ENCODE assay signal across 22 cellular contexts in genomic region chr5:90881626-90882150, GRCh38.
"Had no signal": no experiment of that assay in that cellular context is flagged by ENCODE, and none has a peak within 500 bp of the region (broad histone marks: within the 10 kb centered on the region; RNA-seq: fewer than 3 reads in every experiment).

No MANE protein-coding gene starts in this region.

- H3K9me3 ChIP-seq: gastrocnemius medialis, prostate gland, right lobe of liver, stomach, thoracic aorta, transverse colon had no signal

- DNase-seq: cortex of kidney; dorsolateral prefrontal cortex; effector CD8-positive, alpha-beta T cell; gastrocnemius medialis; glutamatergic neuron; mesenchymal stem cell; midbrain; retina; right lobe of liver; stimulated activated CD4-positive, alpha-beta T cell treated with anti-CD3 and anti-CD28 coated beads, Interleukin-2, amount 100 ng/mL, for 24 hours; stimulated activated CD4-positive, alpha-beta T cell treated with anti-CD3 and anti-CD28 coated beads, Interleukin-4, amount 100 ng/mL, for 4 hours; stimulated activated naive B cell treated with anti-CD40 and anti-IgM and Interleukin-4, amounts not matched to agents 10 μg/mL and 1 μg/mL and 100 μg/mL, for 72 hours; stomach; substantia nigra; transverse colon had no signal

- H2AFZ ChIP-seq: parathyroid adenoma had no signal

- H3K36me3 ChIP-seq: gastrocnemius medialis, prostate gland, right lobe of liver, stomach, thoracic aorta, transverse colon had no signal

- H3K4me3 ChIP-seq: dorsolateral prefrontal cortex, gastrocnemius medialis, lung, prostate gland, right lobe of liver, stomach, thoracic aorta, transverse colon had no signal

- H3K9ac ChIP-seq: parathyroid adenoma had no signal

- H3K27ac Mint-ChIP-seq: natural killer cell treated with Interleukin-12 subunit alpha and Interleukin-12 subunit beta and Interleukin-15 and Interleukin-18, amount 100 ng/mL, for 72 hours; stimulated activated naive B cell treated with anti-CD40 and anti-IgM and Interleukin-4, amounts not matched to agents 10 μg/mL and 1 μg/mL and 100 μg/mL, for 72 hours had no signal

- H3K27me3 ChIP-seq: gastrocnemius medialis, right lobe of liver, stomach, transverse colon had no signal

- H3K27ac ChIP-seq: dorsolateral prefrontal cortex, gastrocnemius medialis, parathyroid adenoma, prostate gland, right lobe of liver, stomach, thoracic aorta, transverse colon had no signal

- H3K36me3 Mint-ChIP-seq: natural killer cell treated with Interleukin-12 subunit alpha and Interleukin-12 subunit beta and Interleukin-15 and Interleukin-18, amount 100 ng/mL, for 72 hours; stimulated activated naive B cell treated with anti-CD40 and anti-IgM and Interleukin-4, amounts not matched to agents 10 μg/mL and 1 μg/mL and 100 μg/mL, for 72 hours had no signal

- H3K79me2 ChIP-seq: parathyroid adenoma had no signal

- H3K4me3 Mint-ChIP-seq: central memory CD8-positive, alpha-beta T cell; natural killer cell treated with Interleukin-12 subunit alpha and Interleukin-12 subunit beta and Interleukin-15 and Interleukin-18, amount 100 ng/mL, for 72 hours; stimulated activated naive B cell treated with anti-CD40 and anti-IgM and Interleukin-4, amounts not matched to agents 10 μg/mL and 1 μg/mL and 100 μg/mL, for 72 hours had no signal

- H3K4me1 ChIP-seq: parathyroid adenoma, prostate gland had no signal

- ATAC-seq: gastrocnemius medialis; left lobe of liver; natural killer cell treated with Interleukin-12 subunit alpha and Interleukin-12 subunit beta and Interleukin-15 and Interleukin-18, amount 100 ng/mL, for 72 hours; right lobe of liver; stimulated activated naive B cell treated with anti-CD40 and anti-IgM and Interleukin-4, amounts not matched to agents 10 μg/mL and 1 μg/mL and 100 μg/mL, for 72 hours had no signal

- H3K4me1 Mint-ChIP-seq: central memory CD8-positive, alpha-beta T cell; stimulated activated naive B cell treated with anti-CD40 and anti-IgM and Interleukin-4, amounts not matched to agents 10 μg/mL and 1 μg/mL and 100 μg/mL, for 72 hours had no signal
